ENCODE assay signal across 2 cellular contexts in the genomic region with DNA sequence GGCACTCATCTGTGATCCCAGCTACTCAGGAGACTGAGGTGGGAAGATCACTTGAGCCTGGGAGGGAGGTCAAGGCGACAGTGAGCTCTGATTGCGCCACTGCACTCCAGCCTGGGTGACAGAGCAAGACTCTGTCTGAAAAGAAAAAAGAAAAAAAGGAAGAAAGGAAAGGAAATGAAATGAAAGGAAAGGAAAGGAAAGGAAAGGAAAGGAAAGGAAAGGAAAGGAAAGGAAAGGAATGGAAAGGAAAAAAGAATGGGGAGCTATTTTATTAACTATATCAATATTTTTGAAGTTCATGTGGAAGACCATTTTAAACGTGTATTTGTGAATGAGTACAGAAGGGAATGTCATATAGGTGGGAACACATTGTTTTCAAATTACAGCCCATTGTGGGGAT.
TF ChIP-seq lines count a peak whose summit lies in the region.

No MANE protein-coding gene starts in this region.

TF ChIP-seq in IMR-90, 13 proteins besides CTCF, POLR2A, EP300 and RAD21:
- TF ChIP-seq BHLHE40 (IDR thresholded peaks at IDR 0.05; ENCODE audit: low read depth, low read length), result no peak
- TF ChIP-seq CHD1 (IDR thresholded peaks at IDR 0.05; ENCODE audit: low read depth, low read length), result no peak
- TF ChIP-seq, protein P1, sequence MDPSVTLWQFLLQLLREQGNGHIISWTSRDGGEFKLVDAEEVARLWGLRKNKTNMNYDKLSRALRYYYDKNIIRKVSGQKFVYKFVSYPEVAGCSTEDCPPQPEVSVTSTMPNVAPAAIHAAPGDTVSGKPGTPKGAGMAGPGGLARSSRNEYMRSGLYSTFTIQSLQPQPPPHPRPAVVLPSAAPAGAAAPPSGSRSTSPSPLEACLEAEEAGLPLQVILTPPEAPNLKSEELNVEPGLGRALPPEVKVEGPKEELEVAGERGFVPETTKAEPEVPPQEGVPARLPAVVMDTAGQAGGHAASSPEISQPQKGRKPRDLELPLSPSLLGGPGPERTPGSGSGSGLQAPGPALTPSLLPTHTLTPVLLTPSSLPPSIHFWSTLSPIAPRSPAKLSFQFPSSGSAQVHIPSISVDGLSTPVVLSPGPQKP (IDR thresholded peaks at IDR 0.05; ENCODE audit: borderline replicate concordance, low read depth, low read length), result no peak
- no peak for TF ChIP-seq NFE2L2 (IDR thresholded peaks at IDR 0.05; ENCODE audit: low read depth, low read length)
- no peak for TF ChIP-seq SMC3 (IDR thresholded peaks at IDR 0.05; ENCODE audit: low read depth, low read length)
- no peak for TF ChIP-seq MAFK (IDR thresholded peaks at IDR 0.05; ENCODE audit: low read depth, low read length)
- TF ChIP-seq, protein P2, sequence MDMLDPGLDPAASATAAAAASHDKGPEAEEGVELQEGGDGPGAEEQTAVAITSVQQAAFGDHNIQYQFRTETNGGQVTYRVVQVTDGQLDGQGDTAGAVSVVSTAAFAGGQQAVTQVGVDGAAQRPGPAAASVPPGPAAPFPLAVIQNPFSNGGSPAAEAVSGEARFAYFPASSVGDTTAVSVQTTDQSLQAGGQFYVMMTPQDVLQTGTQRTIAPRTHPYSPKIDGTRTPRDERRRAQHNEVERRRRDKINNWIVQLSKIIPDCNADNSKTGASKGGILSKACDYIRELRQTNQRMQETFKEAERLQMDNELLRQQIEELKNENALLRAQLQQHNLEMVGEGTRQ (IDR thresholded peaks at IDR 0.05; ENCODE audit: low read depth, low read length), result no peak
- no peak for TF ChIP-seq MXI1 (IDR thresholded peaks at IDR 0.05; ENCODE audit: borderline replicate concordance, low read depth, low read length)
- no peak for TF ChIP-seq MAZ (IDR thresholded peaks at IDR 0.05; ENCODE audit: borderline replicate concordance, low read depth, low read length)
- no peak for TF ChIP-seq RFX5 (IDR thresholded peaks at IDR 0.05; ENCODE audit: low read depth, low read length)

TF ChIP-seq in endothelial cell of umbilical vein, 7 proteins besides CTCF, POLR2A, EP300 and RAD21:
- TF ChIP-seq POLR2AphosphoS5 (IDR thresholded peaks at IDR 0.05; ENCODE audit: insufficient read depth, low read depth, low read length) (no peak), GATA2 (IDR thresholded peaks at IDR 0.05; ENCODE audit: insufficient read depth, insufficient read length, low read depth, low read length) (no peak), JUN (IDR thresholded peaks at IDR 0.05; ENCODE audit: borderline replicate concordance, insufficient read depth, insufficient read length, low read depth) (no peak), EZH2 (IDR thresholded peaks at IDR 0.05; ENCODE audit: borderline replicate concordance, low read depth, low read length, severe bottlenecking) (no peak), MYC (IDR thresholded peaks at IDR 0.05; ENCODE audit: low read depth, low read length) (no peak), FOS (IDR thresholded peaks at IDR 0.05; ENCODE audit: borderline replicate concordance, insufficient read depth, low read length) (no peak), MAX (IDR thresholded peaks at IDR 0.05; ENCODE audit: insufficient read depth, insufficient read length) (no peak)
